Comparison of ENCODE assay signal across 1 cellular context in the genomic region with DNA sequence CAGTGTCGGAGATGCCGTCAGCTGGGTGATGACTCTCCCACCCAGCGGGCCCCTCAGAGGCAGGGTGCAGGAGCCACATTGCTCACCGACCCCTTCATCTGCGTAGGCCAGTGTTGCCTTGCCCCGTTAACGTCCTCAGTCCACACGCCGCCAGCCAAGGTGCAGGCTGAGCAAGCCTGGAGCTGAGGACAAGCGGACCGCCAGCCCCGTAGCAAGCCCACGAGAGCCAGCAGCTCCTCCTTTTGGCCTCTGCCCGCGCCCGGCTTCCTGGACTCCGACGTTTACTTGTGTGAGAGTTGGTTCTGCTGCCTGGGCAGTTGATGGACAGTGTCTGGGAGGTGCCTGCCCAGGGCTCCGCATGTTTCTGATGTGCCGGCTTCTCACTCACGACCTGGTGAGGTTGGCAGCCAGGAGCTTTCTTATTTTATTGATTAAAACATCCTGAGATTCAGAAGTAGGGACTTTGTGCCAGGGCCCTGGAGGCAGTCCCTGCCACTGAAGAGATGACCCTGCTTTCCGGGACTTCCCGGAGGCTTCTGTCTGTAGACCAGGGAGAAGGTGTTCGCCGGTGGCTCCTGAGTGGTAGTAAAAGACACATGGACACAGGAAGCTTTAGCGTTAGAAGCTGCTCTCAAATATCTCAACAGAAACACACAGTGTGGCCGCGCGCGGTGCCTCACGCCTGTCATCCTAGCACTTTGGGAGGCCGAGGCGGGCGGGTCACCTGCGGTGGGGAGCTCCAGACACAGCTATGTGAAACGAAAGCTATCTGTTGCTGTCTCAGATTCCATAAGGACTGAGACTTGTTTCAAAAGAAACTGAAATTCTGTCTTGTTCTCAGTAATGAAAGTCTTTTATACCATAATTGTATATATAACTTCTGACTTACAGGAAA.
TF ChIP-seq lines count a peak whose summit lies in the region.

No MANE protein-coding gene starts in this region.

TF ChIP-seq in H1, 55 proteins besides CTCF, POLR2A, EP300 and RAD21:
- TF ChIP-seq, protein P1, sequence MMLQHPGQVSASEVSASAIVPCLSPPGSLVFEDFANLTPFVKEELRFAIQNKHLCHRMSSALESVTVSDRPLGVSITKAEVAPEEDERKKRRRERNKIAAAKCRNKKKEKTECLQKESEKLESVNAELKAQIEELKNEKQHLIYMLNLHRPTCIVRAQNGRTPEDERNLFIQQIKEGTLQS (IDR thresholded peaks at IDR 0.05; ENCODE audit: insufficient read depth, low read depth, low read length) = no peak
- no peak for TF ChIP-seq CEBPB (IDR thresholded peaks at IDR 0.05; ENCODE audit: low read depth, low read length)
- no peak for TF ChIP-seq TAF7 (optimal IDR thresholded peaks at IDR 0.05; ENCODE audit: borderline replicate concordance, low read depth, low read length)
- TF ChIP-seq, protein P2, sequence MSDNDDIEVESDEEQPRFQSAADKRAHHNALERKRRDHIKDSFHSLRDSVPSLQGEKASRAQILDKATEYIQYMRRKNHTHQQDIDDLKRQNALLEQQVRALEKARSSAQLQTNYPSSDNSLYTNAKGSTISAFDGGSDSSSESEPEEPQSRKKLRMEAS (IDR thresholded peaks at IDR 0.05) = no peak
- TF ChIP-seq SAP30 (IDR thresholded peaks at IDR 0.05; ENCODE audit: insufficient read depth, insufficient replicate concordance, low read length) = no peak
- TF ChIP-seq TBP (IDR thresholded peaks at IDR 0.05; ENCODE audit: low read depth, low read length) = no peak
- no peak for TF ChIP-seq FOSL1 (IDR thresholded peaks at IDR 0.05; ENCODE audit: insufficient read depth, low read depth, low read length)
- TF ChIP-seq TAF1 (IDR thresholded peaks at IDR 0.05; ENCODE audit: low read depth, low read length) = no peak
- TF ChIP-seq RBBP5 (IDR thresholded peaks at IDR 0.05; ENCODE audit: borderline replicate concordance, low read depth, low read length) = no peak
- no peak for TF ChIP-seq POU5F1 (IDR thresholded peaks at IDR 0.05; ENCODE audit: low read depth, low read length)
- TF ChIP-seq HDAC2 (IDR thresholded peaks at IDR 0.05; ENCODE audit: borderline replicate concordance in 1 of 2, low read depth in 2 of 2, low read length in 2 of 2) = no peak
- TF ChIP-seq TEAD4 (IDR thresholded peaks at IDR 0.05; ENCODE audit: low read depth, low read length) = no peak
- no peak for TF ChIP-seq CHD1 (IDR thresholded peaks at IDR 0.05; ENCODE audit: low read depth, low read length)
- TF ChIP-seq, protein P3, sequence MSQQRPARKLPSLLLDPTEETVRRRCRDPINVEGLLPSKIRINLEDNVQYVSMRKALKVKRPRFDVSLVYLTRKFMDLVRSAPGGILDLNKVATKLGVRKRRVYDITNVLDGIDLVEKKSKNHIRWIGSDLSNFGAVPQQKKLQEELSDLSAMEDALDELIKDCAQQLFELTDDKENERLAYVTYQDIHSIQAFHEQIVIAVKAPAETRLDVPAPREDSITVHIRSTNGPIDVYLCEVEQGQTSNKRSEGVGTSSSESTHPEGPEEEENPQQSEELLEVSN (IDR thresholded peaks at IDR 0.05) = no peak
- no peak for TF ChIP-seq KDM4A (IDR thresholded peaks at IDR 0.05; ENCODE audit: low read depth, low read length, severe bottlenecking)
- TF ChIP-seq SIN3A (conservative IDR thresholded peaks at IDR 0.05 in 1 of 2, IDR thresholded peaks at IDR 0.05 in 1 of 2; ENCODE audit: low read depth in 1 of 2, low read length in 2 of 2) = no peak
- TF ChIP-seq YY1 (IDR thresholded peaks at IDR 0.05; ENCODE audit: low read depth, low read length) = no peak
